In the genomic region with DNA sequence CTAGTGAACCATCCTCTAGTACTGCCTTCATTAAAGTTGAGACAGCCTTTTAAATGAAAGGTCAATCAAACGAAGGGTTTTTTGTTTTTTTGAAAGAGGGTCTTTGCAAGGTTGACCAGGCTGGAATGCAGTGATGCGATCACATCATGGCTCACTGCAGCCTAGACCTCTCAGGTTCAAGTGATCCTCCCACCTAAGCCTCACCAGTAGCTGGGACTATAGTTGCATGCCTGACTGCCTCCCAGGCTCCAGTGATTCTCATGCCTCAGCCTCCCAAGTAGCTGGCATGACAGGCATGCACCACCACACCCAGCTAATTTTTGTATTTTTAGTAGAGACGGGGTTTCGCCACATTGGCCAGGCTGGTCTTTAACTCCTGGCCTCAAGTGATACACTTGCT, we compare ENCODE assay signal across 21 cellular contexts.
"Had no signal": no experiment of that assay in that cellular context is flagged by ENCODE, and none has a peak within 500 bp of the region (broad histone marks: within the 10 kb centered on the region; RNA-seq: fewer than 3 reads in every experiment).

No MANE protein-coding gene starts in this region.

- H3K9me3 ChIP-seq: esophagus muscularis mucosa, gastrocnemius medialis, neutrophil, psoas muscle, right atrium auricular region, sigmoid colon, stomach, thyroid gland, upper lobe of left lung, uterus had no signal

- ATAC-seq: gastrocnemius medialis; left lobe of liver; naive thymus-derived CD4-positive, alpha-beta T cell; psoas muscle had no signal

- H3K27ac Mint-ChIP-seq: naive thymus-derived CD4-positive, alpha-beta T cell had no signal

- H3K27me3 ChIP-seq: esophagus muscularis mucosa, gastrocnemius medialis, neutrophil, right atrium auricular region, sigmoid colon, stomach, thyroid gland, upper lobe of left lung, uterus had no signal

- H3K27ac ChIP-seq: coronary artery, esophagus muscularis mucosa, gastrocnemius medialis, neutrophil, psoas muscle, right atrium auricular region, sigmoid colon, stomach, thyroid gland, upper lobe of left lung, uterus had no signal

- H3K4me3 ChIP-seq: coronary artery, esophagus muscularis mucosa, gastrocnemius medialis, psoas muscle, right atrium auricular region, sigmoid colon, stomach, thyroid gland, upper lobe of left lung, uterus had no signal

- H3K9me3 Mint-ChIP-seq: endodermal cell; naive thymus-derived CD4-positive, alpha-beta T cell had no signal

- H3K36me3 Mint-ChIP-seq: naive thymus-derived CD4-positive, alpha-beta T cell had no signal

- H3K36me3 ChIP-seq: gastrocnemius medialis, neutrophil, thyroid gland, upper lobe of left lung, uterus had no signal

- H3K4me1 ChIP-seq: esophagus muscularis mucosa, gastrocnemius medialis, psoas muscle, right atrium auricular region, sigmoid colon, stomach, thyroid gland, upper lobe of left lung, uterus had no signal

- DNase-seq: effector CD4-positive, alpha-beta T cell; endodermal cell; gastrocnemius medialis; glutamatergic neuron; kidney; mammary epithelial cell; naive thymus-derived CD4-positive, alpha-beta T cell; psoas muscle; sigmoid colon; small intestine; stimulated activated CD4-positive, alpha-beta T cell treated with anti-CD3 and anti-CD28 coated beads, Interleukin-12 subunit alpha, Interleukin-12 subunit beta, amount 100 ng/mL, for 4 hours; stimulated activated naive CD4-positive, alpha-beta T cell; stomach; thyroid gland; upper lobe of left lung; uterus had no signal

- H3K4me3 Mint-ChIP-seq: endodermal cell; naive thymus-derived CD4-positive, alpha-beta T cell had no signal

- H3K4me1 Mint-ChIP-seq: naive thymus-derived CD4-positive, alpha-beta T cell had no signal
